2 cellular contexts compared by ENCODE assay signal in the genomic region with DNA sequence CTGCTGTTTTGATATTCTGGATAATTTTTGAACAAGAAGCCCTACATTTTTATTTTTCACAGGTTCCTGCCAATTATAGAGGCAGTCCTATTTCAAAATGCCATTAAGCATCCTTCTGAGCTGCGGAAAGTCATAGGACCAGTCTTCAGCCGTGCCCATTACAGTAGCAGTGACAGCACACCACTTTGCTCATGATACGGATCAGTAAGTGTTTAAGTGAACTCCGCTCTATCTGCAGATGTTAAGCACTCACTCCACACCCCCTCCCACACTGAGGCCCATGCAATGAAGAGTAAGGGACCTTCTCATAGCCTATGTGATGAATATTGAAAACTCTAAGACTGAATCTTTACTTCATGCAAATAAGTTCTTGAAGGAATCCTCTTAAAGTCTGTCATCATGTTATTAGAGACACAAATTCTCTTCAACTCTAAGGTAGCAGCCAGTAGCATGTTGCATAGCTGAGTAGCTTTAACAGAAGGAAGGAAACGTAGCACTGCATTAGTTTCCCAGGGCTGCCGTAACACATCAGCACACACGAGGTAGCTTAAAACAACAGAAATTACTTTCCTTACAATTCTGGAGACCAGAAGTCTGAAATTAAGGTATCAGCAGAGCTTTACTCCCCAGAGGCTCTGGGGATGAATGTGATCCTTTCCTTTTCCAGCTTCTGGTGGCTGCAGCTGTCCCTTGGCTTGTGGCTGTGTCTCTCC.
TF ChIP-seq lines count a peak whose summit lies in the region.

No MANE protein-coding gene starts in this region.

TF ChIP-seq in SK-N-SH, 30 proteins besides CTCF, POLR2A, EP300 and RAD21 (continued from another document):
- TF ChIP-seq, protein P1, sequence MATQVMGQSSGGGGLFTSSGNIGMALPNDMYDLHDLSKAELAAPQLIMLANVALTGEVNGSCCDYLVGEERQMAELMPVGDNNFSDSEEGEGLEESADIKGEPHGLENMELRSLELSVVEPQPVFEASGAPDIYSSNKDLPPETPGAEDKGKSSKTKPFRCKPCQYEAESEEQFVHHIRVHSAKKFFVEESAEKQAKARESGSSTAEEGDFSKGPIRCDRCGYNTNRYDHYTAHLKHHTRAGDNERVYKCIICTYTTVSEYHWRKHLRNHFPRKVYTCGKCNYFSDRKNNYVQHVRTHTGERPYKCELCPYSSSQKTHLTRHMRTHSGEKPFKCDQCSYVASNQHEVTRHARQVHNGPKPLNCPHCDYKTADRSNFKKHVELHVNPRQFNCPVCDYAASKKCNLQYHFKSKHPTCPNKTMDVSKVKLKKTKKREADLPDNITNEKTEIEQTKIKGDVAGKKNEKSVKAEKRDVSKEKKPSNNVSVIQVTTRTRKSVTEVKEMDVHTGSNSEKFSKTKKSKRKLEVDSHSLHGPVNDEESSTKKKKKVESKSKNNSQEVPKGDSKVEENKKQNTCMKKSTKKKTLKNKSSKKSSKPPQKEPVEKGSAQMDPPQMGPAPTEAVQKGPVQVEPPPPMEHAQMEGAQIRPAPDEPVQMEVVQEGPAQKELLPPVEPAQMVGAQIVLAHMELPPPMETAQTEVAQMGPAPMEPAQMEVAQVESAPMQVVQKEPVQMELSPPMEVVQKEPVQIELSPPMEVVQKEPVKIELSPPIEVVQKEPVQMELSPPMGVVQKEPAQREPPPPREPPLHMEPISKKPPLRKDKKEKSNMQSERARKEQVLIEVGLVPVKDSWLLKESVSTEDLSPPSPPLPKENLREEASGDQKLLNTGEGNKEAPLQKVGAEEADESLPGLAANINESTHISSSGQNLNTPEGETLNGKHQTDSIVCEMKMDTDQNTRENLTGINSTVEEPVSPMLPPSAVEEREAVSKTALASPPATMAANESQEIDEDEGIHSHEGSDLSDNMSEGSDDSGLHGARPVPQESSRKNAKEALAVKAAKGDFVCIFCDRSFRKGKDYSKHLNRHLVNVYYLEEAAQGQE (IDR thresholded peaks at IDR 0.05; ENCODE audit: low read depth, low read length), result no peak
- peak; percentile 87 for TF ChIP-seq GATA2 (CRISPR knock-in tag; IDR thresholded peaks at IDR 0.05)

TF ChIP-seq in neural cell, 6 proteins besides CTCF, POLR2A, EP300 and RAD21 (continued from another document):
- TF ChIP-seq, protein P1 (IDR thresholded peaks at IDR 0.05; ENCODE audit: borderline replicate concordance), result no peak
